Comparison of ENCODE assay signal across 18 cellular contexts in the genomic region with DNA sequence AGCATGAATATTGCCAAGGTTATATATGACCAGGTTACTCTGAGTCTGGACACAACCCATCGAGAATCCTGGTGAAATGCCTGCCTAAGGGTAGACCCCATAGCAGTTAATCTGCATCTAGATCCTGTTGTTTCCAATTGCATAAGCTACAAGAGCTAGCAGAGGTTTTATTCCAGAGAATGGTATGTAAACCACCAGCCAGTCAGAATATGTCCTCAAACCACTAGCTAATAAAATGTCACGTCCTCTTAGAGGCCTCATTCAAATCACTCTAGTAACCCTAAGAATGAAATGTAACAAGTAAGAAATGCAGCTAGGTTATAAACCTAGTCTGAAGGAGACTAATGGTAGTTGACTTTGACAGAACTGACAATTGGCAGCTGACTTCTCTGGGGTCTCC.
"Had no signal": no experiment of that assay in that cellular context is flagged by ENCODE, and none has a peak within 500 bp of the region (broad histone marks: within the 10 kb centered on the region; RNA-seq: fewer than 3 reads in every experiment).

No MANE protein-coding gene starts in this region.

- H3K27ac ChIP-seq: dorsolateral prefrontal cortex, heart left ventricle, ovary, right atrium auricular region, sigmoid colon, suprapubic skin, thyroid gland had no signal

- H3K36me3 ChIP-seq: heart left ventricle, ovary, right atrium auricular region, sigmoid colon, suprapubic skin, thyroid gland had no signal

- H3K4me1 ChIP-seq: heart left ventricle, right atrium auricular region, sigmoid colon, suprapubic skin, thyroid gland had no signal

- DNase-seq: cortex of kidney; dorsolateral prefrontal cortex; effector CD8-positive, alpha-beta T cell; heart left ventricle; hippocampal formation; kidney glomerular epithelial cell; mucosa of descending colon; natural killer cell; ovary; sigmoid colon; small intestine; stimulated activated CD4-positive, alpha-beta T cell treated with anti-CD3 and anti-CD28 coated beads, Interleukin-4, amount 100 ng/mL, for 1 hour; stimulated activated CD8-positive, alpha-beta memory T cell treated with anti-CD3 and anti-CD28 coated beads, Interleukin-4, amount 100 ng/mL, for 48 hours; stimulated activated naive CD8-positive, alpha-beta T cell treated with anti-CD3 and anti-CD28 coated beads, Interleukin-15, Interleukin-2, amounts not matched to agents 100 U/mL and 50 U/mL, for 24 hours; thyroid gland had no signal

- H3K27me3 ChIP-seq: dorsolateral prefrontal cortex, heart left ventricle, ovary, right atrium auricular region, sigmoid colon, suprapubic skin, thyroid gland had no signal

- ATAC-seq: heart left ventricle; mucosa of descending colon; natural killer cell; stimulated activated effector memory CD8-positive, alpha-beta T cell treated with anti-CD3 and anti-CD28 coated beads, Interleukin-12 subunit alpha, Interleukin-12 subunit beta, amount 100 ng/mL, for 72 hours; stimulated activated naive CD8-positive, alpha-beta T cell treated with anti-CD3 and anti-CD28 coated beads, Interleukin-15, Interleukin-2, amounts not matched to agents 100 U/mL and 50 U/mL, for 24 hours had no signal

- H3K4me3 ChIP-seq: dorsolateral prefrontal cortex, heart left ventricle, mucosa of descending colon, ovary, right atrium auricular region, sigmoid colon, suprapubic skin, thyroid gland had no signal

- H3K9me3 ChIP-seq: mucosa of descending colon, right atrium auricular region, thyroid gland had no signal
